2 cellular contexts compared by ENCODE assay signal in the genomic region with DNA sequence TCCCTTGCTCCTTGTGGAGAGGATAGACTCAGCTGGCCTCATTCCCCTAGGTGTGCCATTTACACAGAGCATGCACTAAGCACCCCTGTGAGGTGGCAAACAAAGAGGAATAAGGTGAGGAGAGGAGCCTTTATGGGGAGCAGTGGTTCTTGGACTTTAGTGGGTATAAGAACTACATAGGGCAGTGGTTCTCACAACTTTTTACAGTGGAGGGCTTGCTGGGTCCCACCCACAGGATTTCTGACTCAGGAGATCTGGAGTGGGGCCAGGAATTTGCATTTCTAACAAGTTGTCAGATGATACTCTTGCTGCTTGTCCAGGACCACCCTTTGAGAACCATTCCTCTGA.
A peak's percentile ranks its signal among the peaks of the same experiment; 100 is the strongest.
TF ChIP-seq lines count a peak whose summit lies in the region.

No MANE protein-coding gene starts in this region.

TF ChIP-seq in K562, 482 proteins besides CTCF, POLR2A, EP300 and RAD21:
- TF ChIP-seq EGR1 (conservative IDR thresholded peaks at IDR 0.05) (no peak), NFIC (IDR thresholded peaks at IDR 0.05) (0 out of 2 replicates have a peak, but pooled peaks have one; percentile 20), ZHX1 (conservative IDR thresholded peaks at IDR 0.05; ENCODE audit: low read length) (no peak), MTA2 (IDR thresholded peaks at IDR 0.05; ENCODE audit: low read depth) (no peak)

TF ChIP-seq in HepG2, 621 proteins besides CTCF, POLR2A, EP300 and RAD21:
- no peak for TF ChIP-seq MBD4 (IDR thresholded peaks at IDR 0.05; ENCODE audit: borderline replicate concordance, low read length)
- TF ChIP-seq SP4 (CRISPR knock-in tag; IDR thresholded peaks at IDR 0.05), result no peak
- TF ChIP-seq GZF1 (CRISPR knock-in tag; IDR thresholded peaks at IDR 0.05), result no peak
- no peak for TF ChIP-seq ZNF160 (CRISPR knock-in tag; IDR thresholded peaks at IDR 0.05)
- no peak for TF ChIP-seq THYN1 (CRISPR knock-in tag; IDR thresholded peaks at IDR 0.05; ENCODE audit: borderline replicate concordance, low read depth)
